ENCODE assay signal across 33 cellular contexts in genomic region chr1:33852711-33853110, GRCh38. TPM values are rescaled to one million over a fixed set of nuclear protein-coding genes. Genes with fewer than 3 reads are reported as not detected.
"Had no signal": no experiment of that assay in that cellular context is flagged by ENCODE, and none has a peak within 500 bp of the region (broad histone marks: within the 10 kb centered on the region; RNA-seq: fewer than 3 reads in every experiment).

No MANE protein-coding gene starts in this region.

- ATAC-seq: activated CD4-positive, CD25-positive, alpha-beta regulatory T cell treated with anti-CD3 and anti-CD28 coated beads, Interleukin-2, amount 50 U/mL, for 24 hours; gastrocnemius medialis; pancreas; psoas muscle; stimulated activated naive B cell treated with anti-CD40 and anti-IgM and Interleukin-4, amounts not matched to agents 10 μg/mL and 1 μg/mL and 100 μg/mL, for 72 hours had no signal

- H3K4me1 ChIP-seq: gastrocnemius medialis, left ventricle myocardium inferior, pancreas, psoas muscle, tibial nerve had no signal

- DNase-seq: activated CD4-positive, alpha-beta memory T cell treated with anti-CD3 and anti-CD28 coated beads for 36 hours; activated CD4-positive, alpha-beta T cell treated with anti-CD3 and anti-CD28 coated beads, Interleukin-2, amount 10 ng/mL, durations not matched to agents 24 days and 14 days; activated CD8-positive, alpha-beta memory T cell treated with anti-CD3 and anti-CD28 coated beads, Interleukin-2, amount 50 U/mL, for 4 hours; activated gamma-delta T cell; activated naive CD4-positive, alpha-beta T cell treated with anti-CD3 and anti-CD28 coated beads, Interleukin-2, amount 10 ng/mL, durations not matched to agents 7 days and 5 days; activated T-cell treated with anti-CD3 and anti-CD28 coated beads, Interleukin-2, amount 50 U/mL, for 1 hour; caudate nucleus; cortex of kidney; gastrocnemius medialis; glutamatergic neuron; islet precursor cell; left ventricle myocardium inferior; naive B cell; nucleus accumbens; pancreas; psoas muscle; stimulated activated CD4-positive, alpha-beta T cell treated with anti-CD3 and anti-CD28 coated beads, Interleukin-1b, Interleukin-23, amount 100 ng/mL, for 48 hours; stimulated activated CD4-positive, alpha-beta T cell treated with anti-CD3 and anti-CD28 coated beads, Interleukin-4, amount 100 ng/mL, for 4 hours; stimulated activated naive B cell treated with anti-CD40 and anti-IgM and Interleukin-4, amounts not matched to agents 10 μg/mL and 1 μg/mL and 100 μg/mL, for 72 hours; T-helper 9 cell; WERI-Rb-1 had no signal

- H3K36me3 Mint-ChIP-seq: activated CD4-positive, alpha-beta memory T cell treated with anti-CD3 and anti-CD28 coated beads for 36 hours; activated naive CD4-positive, alpha-beta T cell treated with anti-CD3 and anti-CD28 coated beads, Interleukin-2, amount 10 ng/mL, durations not matched to agents 7 days and 5 days; naive B cell; stimulated activated naive B cell treated with anti-CD40 and anti-IgM and Interleukin-4, amounts not matched to agents 10 μg/mL and 1 μg/mL and 100 μg/mL, for 72 hours had no signal

- H3K4me2 ChIP-seq: smooth muscle cell had no signal

- H3K9me3 ChIP-seq: gastrocnemius medialis, left ventricle myocardium inferior, pancreas, psoas muscle, tibial nerve had no signal

- H3K9me3 Mint-ChIP-seq: activated CD4-positive, alpha-beta memory T cell treated with anti-CD3 and anti-CD28 coated beads for 36 hours; activated CD4-positive, alpha-beta T cell treated with anti-CD3 and anti-CD28 coated beads, Interleukin-2, amount 10 ng/mL, durations not matched to agents 24 days and 14 days; activated naive CD4-positive, alpha-beta T cell treated with anti-CD3 and anti-CD28 coated beads, Interleukin-2, amount 10 ng/mL, durations not matched to agents 7 days and 5 days; activated T-helper 1 cell treated with anti-CD3 and anti-CD28 coated beads, Interleukin-12 subunit alpha, Interleukin-12 subunit beta, Interleukin-2, Interleukin-4 antibody, amounts not matched to agents 30 ng/mL and 10 ng/mL and 1 ng/mL, durations not matched to agents 14 hours and 24 hours and 36 hours; neural crest cell; T-helper 1 cell treated with Interleukin-12 subunit alpha and Interleukin-12 subunit beta and Interleukin-4 antibody, amounts not matched to agents 30 μg/mL and 1 μg/mL, for 36 hours had no signal

- H3K36me3 ChIP-seq: gastrocnemius medialis, left ventricle myocardium inferior, pancreas, tibial nerve, WERI-Rb-1 had no signal

- H3K4me3 ChIP-seq: gastrocnemius medialis, left ventricle myocardium inferior, lung, pancreas, psoas muscle, smooth muscle cell, tibial nerve had no signal

- H3K4me3 Mint-ChIP-seq: activated CD4-positive, alpha-beta memory T cell treated with anti-CD3 and anti-CD28 coated beads for 36 hours; activated CD4-positive, alpha-beta T cell treated with anti-CD3 and anti-CD28 coated beads, Interleukin-2, amount 10 ng/mL, durations not matched to agents 24 days and 14 days; activated naive CD4-positive, alpha-beta T cell treated with anti-CD3 and anti-CD28 coated beads, Interleukin-2, amount 10 ng/mL, durations not matched to agents 7 days and 5 days; activated T-helper 1 cell treated with anti-CD3 and anti-CD28 coated beads, Interleukin-12 subunit alpha, Interleukin-12 subunit beta, Interleukin-2, Interleukin-4 antibody, amounts not matched to agents 30 ng/mL and 10 ng/mL and 1 ng/mL, durations not matched to agents 14 hours and 24 hours and 36 hours; naive B cell; neural crest cell; stimulated activated naive B cell treated with anti-CD40 and anti-IgM and Interleukin-4, amounts not matched to agents 10 μg/mL and 1 μg/mL and 100 μg/mL, for 72 hours; T-helper 1 cell treated with Interleukin-12 subunit alpha and Interleukin-12 subunit beta and Interleukin-4 antibody, amounts not matched to agents 30 μg/mL and 1 μg/mL, for 36 hours had no signal

- H3K27ac Mint-ChIP-seq: activated CD4-positive, alpha-beta memory T cell treated with anti-CD3 and anti-CD28 coated beads for 36 hours; activated CD4-positive, alpha-beta T cell treated with anti-CD3 and anti-CD28 coated beads, Interleukin-2, amount 10 ng/mL, durations not matched to agents 24 days and 14 days; activated naive CD4-positive, alpha-beta T cell treated with anti-CD3 and anti-CD28 coated beads, Interleukin-2, amount 10 ng/mL, durations not matched to agents 7 days and 5 days; activated T-helper 1 cell treated with anti-CD3 and anti-CD28 coated beads, Interleukin-12 subunit alpha, Interleukin-12 subunit beta, Interleukin-2, Interleukin-4 antibody, amounts not matched to agents 30 ng/mL and 10 ng/mL and 1 ng/mL, durations not matched to agents 14 hours and 24 hours and 36 hours; stimulated activated naive B cell treated with anti-CD40 and anti-IgM and Interleukin-4, amounts not matched to agents 10 μg/mL and 1 μg/mL and 100 μg/mL, for 72 hours; T-helper 1 cell treated with Interleukin-12 subunit alpha and Interleukin-12 subunit beta and Interleukin-4 antibody, amounts not matched to agents 30 μg/mL and 1 μg/mL, for 36 hours had no signal

- H3K27ac ChIP-seq: gastrocnemius medialis, left ventricle myocardium inferior, pancreas, psoas muscle, tibial nerve, WERI-Rb-1 had no signal

- H3K4me1 Mint-ChIP-seq: activated CD4-positive, alpha-beta T cell treated with anti-CD3 and anti-CD28 coated beads, Interleukin-2, amount 10 ng/mL, durations not matched to agents 24 days and 14 days; activated naive CD4-positive, alpha-beta T cell treated with anti-CD3 and anti-CD28 coated beads, Interleukin-2, amount 10 ng/mL, durations not matched to agents 7 days and 5 days; naive B cell; neural crest cell; stimulated activated naive B cell treated with anti-CD40 and anti-IgM and Interleukin-4, amounts not matched to agents 10 μg/mL and 1 μg/mL and 100 μg/mL, for 72 hours had no signal

- H3K27me3 ChIP-seq: gastrocnemius medialis, pancreas, tibial nerve had no signal

RNA-seq across cellular contexts. Expression of gene HMGB4, which starts 11.2 kb away (rescaled TPM):
- total RNA-seq: activated CD4-positive, alpha-beta memory T cell treated with anti-CD3 and anti-CD28 coated beads for 36 hours; activated CD4-positive, alpha-beta T cell treated with anti-CD3 and anti-CD28 coated beads, Interleukin-2, amount 10 ng/mL, durations not matched to agents 24 days and 14 days; activated CD8-positive, alpha-beta memory T cell treated with anti-CD3 and anti-CD28 coated beads for 36 hours; activated T-helper 1 cell treated with anti-CD3 and anti-CD28 coated beads, Interleukin-12 subunit alpha, Interleukin-12 subunit beta, Interleukin-2, Interleukin-4 antibody, amounts not matched to agents 30 ng/mL and 10 ng/mL and 1 ng/mL, durations not matched to agents 14 hours and 24 hours and 36 hours; chondrocyte; endothelial cell of umbilical vein; gastrocnemius medialis; left ventricle myocardium inferior; lung; neural crest cell; pancreas; psoas muscle; smooth muscle cell; temporal lobe; tibial nerve; ureter had no signal
